ENCODE assay signal across 8 cellular contexts in the genomic region with DNA sequence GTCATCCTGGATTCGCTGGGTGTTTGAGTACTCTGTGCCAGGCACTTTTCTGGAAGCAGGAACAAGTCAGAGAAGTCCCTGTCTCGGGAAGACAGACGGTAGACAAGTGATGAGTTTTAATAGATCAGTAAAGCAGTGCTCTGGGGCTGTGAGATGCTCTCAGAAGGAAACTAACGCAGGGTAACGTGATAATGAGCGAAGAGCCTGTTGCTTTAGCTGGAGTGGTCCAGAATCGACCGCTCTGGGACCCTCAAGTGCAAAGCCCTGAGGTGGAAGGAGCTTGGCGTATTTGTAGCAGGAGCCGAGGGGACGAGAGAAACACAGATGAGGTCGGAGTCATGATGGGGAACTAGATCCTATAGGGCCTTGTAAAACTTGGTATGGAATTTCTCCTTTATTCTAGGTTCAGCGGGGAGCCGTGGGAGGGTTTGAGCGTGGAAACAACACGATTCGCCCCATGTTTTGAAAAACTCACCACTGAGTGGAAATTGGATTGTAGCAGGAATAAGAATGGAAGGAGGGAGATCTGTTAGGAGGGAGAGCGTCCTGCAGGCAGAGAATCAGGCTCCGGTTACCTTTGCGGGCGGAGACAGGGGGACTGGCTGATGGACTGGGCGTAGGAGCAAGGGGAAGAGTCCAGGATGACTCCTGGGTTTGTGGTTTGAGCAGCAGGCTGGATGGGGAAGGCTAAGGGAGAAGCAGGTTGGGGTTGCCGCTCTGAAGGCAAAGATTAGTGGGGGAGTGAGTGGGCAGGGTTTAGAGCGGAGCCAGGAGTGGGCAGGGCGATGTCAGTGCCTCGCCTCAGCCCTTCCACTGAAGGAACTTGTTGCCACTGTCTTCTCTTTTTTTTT. TPM values are rescaled to one million over a fixed set of nuclear protein-coding genes. Genes with fewer than 3 reads are reported as not detected.
DNase-seq lines count a peak whose midpoint lies in the region; ATAC-seq, FAIRE-seq and TF ChIP-seq lines count a peak whose summit lies in the region.

No MANE protein-coding gene starts in this region.

- H3K27me3 Mint-ChIP-seq in astrocyte (ENCODE audit: low read depth, unreplicated experiment): no peaks in the 10 kb centered on the region
- H3K27me3 Mint-ChIP-seq in type B pancreatic cell: no peaks in the 10 kb centered on the region

- peaks cover 5% of the 10 kb centered on the region for H3K36me3 Mint-ChIP-seq in astrocyte (ENCODE audit: low read depth, unreplicated experiment)
- peaks cover 4% of the 10 kb centered on the region for H3K36me3 Mint-ChIP-seq in type B pancreatic cell

- FAIRE-seq in astrocyte (lab: Jason Lieb, UNC): no peak

- H3K9me3 Mint-ChIP-seq in astrocyte (ENCODE audit: unreplicated experiment) (no peaks in the 10 kb centered on the region), type B pancreatic cell (no peaks in the 10 kb centered on the region)

- H3K4me1 Mint-ChIP-seq in astrocyte (ENCODE audit: low read depth, unreplicated experiment) (peaks cover 6% of the 10 kb centered on the region), type B pancreatic cell (ENCODE audit: unreplicated experiment) (peaks cover 23% of the 10 kb centered on the region)

- H3K36me3 ChIP-seq in KOPT-K1 (ENCODE audit: insufficient read depth, low read length): peaks cover 72% of the 10 kb centered on the region
- H3K36me3 ChIP-seq in astrocyte (ENCODE audit: insufficient read depth, low read length): peaks cover 5% of the 10 kb centered on the region

- peak overlapping the region; percentile 60 for H3K27ac Mint-ChIP-seq in astrocyte (ENCODE audit: unreplicated experiment)
- H3K27ac Mint-ChIP-seq in type B pancreatic cell: peak overlapping the region; percentile 97

- TF ChIP-seq CTCF in astrocyte (IDR thresholded peaks at IDR 0.05; ENCODE audit: insufficient read depth, low read depth, low read length) (no peak), lower leg skin (IDR thresholded peaks at IDR 0.05) (no peak), type B pancreatic cell (conservative IDR thresholded peaks at IDR 0.05) (no peak)

- H3K9me3 ChIP-seq in KOPT-K1 (ENCODE audit: insufficient read depth, low read length, poor library complexity, severe bottlenecking) (no peaks in the 10 kb centered on the region), astrocyte (ENCODE audit: insufficient read depth, low read depth, low read length) (no peaks in the 10 kb centered on the region)

- H3K27me3 ChIP-seq in astrocyte (ENCODE audit: insufficient read depth, low read length): no peaks in the 10 kb centered on the region

- peak overlapping the region; percentile 71 for H2AFZ ChIP-seq in astrocyte (ENCODE audit: low read depth, low read length)

- ATAC-seq in HG02885 (IDR thresholded peaks at IDR 0.05; ENCODE audit: poor library complexity, unreplicated experiment): no peak
- ATAC-seq in GM21367 (IDR thresholded peaks at IDR 0.05; ENCODE audit: unreplicated experiment): no peak

- peak; percentile 27 for DNase-seq in ELF-1 (ENCODE audit: low read depth, low spot score)
- peak; percentile 38 for DNase-seq in astrocyte (ENCODE audit: low read depth)
- no peak for DNase-seq in lower leg skin (ENCODE audit: low spot score in 2 of 2)
- no peak for DNase-seq in type B pancreatic cell (ENCODE audit: extremely low spot score, unreplicated experiment)
- DNase-seq in NAMALWA (ENCODE audit: low spot score): no peak

- intact Hi-C loops in lower leg skin (cut with DNase I; ENCODE audit: low total_unique reads): loop anchor here (5.0 kb wide), 1 partner anchor 417 kb away; no protein-coding TSS in a partner anchor

- H3K4me3 Mint-ChIP-seq in astrocyte (ENCODE audit: unreplicated experiment) (peak overlapping the region; percentile 94), type B pancreatic cell (peak overlapping the region; percentile 98)

- H3K9ac ChIP-seq in astrocyte (ENCODE audit: low read length): peak overlapping the region; percentile 81

- peak overlapping the region; percentile 70 for H3K4me3 ChIP-seq in astrocyte (ENCODE audit: insufficient read depth, low read depth, low read length)
- peak overlapping the region; percentile 33 for H3K4me3 ChIP-seq in lower leg skin (ENCODE audit: low read depth, poor library complexity, severe bottlenecking)

- 10 to 13% methylated on average over 26 of the region's 26 CpGs for WGBS in lower leg skin, 2 donors

- no peaks in the 10 kb centered on the region for H4K20me1 ChIP-seq in astrocyte (ENCODE audit: insufficient read depth, low read length)

- no peak for TF ChIP-seq POLR2A in lower leg skin (IDR thresholded peaks at IDR 0.05)

- peaks cover 11% of the 10 kb centered on the region for H3K4me1 ChIP-seq in astrocyte (ENCODE audit: insufficient read depth, low read length)

- peaks cover 33% of the 10 kb centered on the region for H3K79me2 ChIP-seq in astrocyte (ENCODE audit: insufficient read depth, low read length)

- H3K27ac ChIP-seq in KOPT-K1 (ENCODE audit: low read depth, low read length, poor library complexity, severe bottlenecking) (peak overlapping the region; percentile 83), astrocyte (ENCODE audit: low read depth, low read length) (peak overlapping the region; percentile 66)

- peak overlapping the region; percentile 97 for H3K4me2 ChIP-seq in astrocyte (ENCODE audit: low read length)

RNA-seq across cellular contexts. Expression of a gene that starts 0.8 kb away (rescaled TPM):
- total RNA-seq in astrocyte: 18.9 and 19.9 TPM in 2 replicates
- 10 to 100 TPM; 16.8 to 26.6 (median 20.0) TPM for total RNA-seq in lower leg skin
- 43.6 and 91.8 TPM in 2 replicates for total RNA-seq in type B pancreatic cell (ENCODE audit: low replicate concordance)

RNA-seq across cellular contexts. Expression of a gene that starts 8.7 kb away (rescaled TPM):
- 33.4 and 34.8 TPM in 2 replicates for total RNA-seq in astrocyte
- total RNA-seq in lower leg skin: 100 to 1,000 TPM in 3 of 4 donors, 10 to 100 TPM in 1; 83.1 to 112 (median 103) TPM
- total RNA-seq in type B pancreatic cell (ENCODE audit: low replicate concordance): 30.3 and 41.0 TPM in 2 replicates

RNA-seq across cellular contexts. Expression of a gene that starts 19.5 kb away (rescaled TPM):
- not detected in 2 replicates for total RNA-seq in astrocyte
- total RNA-seq in lower leg skin: 1 to 10 TPM in 3 of 4 donors, under 1 TPM in 1; 0.51 to 5.9 (median 2.6) TPM
- 2.3 and 6.0 TPM in 2 replicates for total RNA-seq in type B pancreatic cell (ENCODE audit: low replicate concordance)

RNA-seq across cellular contexts. Expression of a gene that starts 33.8 kb away (rescaled TPM):
- total RNA-seq in astrocyte: 0.14 TPM in 1 of 2 replicates, not detected in the other
- not detected for total RNA-seq in lower leg skin
- total RNA-seq in type B pancreatic cell (ENCODE audit: low replicate concordance): 2.6 and 3.0 TPM in 2 replicates

RNA-seq across cellular contexts. Expression of a gene that starts 47.8 kb away (rescaled TPM):
- not detected in 2 replicates for total RNA-seq in astrocyte
- 1 to 10 TPM in 1 of 4 donors, under 1 TPM in 2, not detected in 1; 0.05 to 1.3 (median 0.15) TPM for total RNA-seq in lower leg skin
- 0.12 TPM in 1 of 2 replicates, not detected in the other for total RNA-seq in type B pancreatic cell (ENCODE audit: low replicate concordance)

Comparison
In these comparisons a context has a peak if more than half of its experiments do, and no peak if none do; other contexts are left out.
1. DNase-seq: peak in ELF-1 (single experiment) and astrocyte (single experiment); none in lower leg skin (0 of 2), type B pancreatic cell (single experiment) and NAMALWA (single experiment).